ENCODE assay signal across 1 cellular context in the genomic region with DNA sequence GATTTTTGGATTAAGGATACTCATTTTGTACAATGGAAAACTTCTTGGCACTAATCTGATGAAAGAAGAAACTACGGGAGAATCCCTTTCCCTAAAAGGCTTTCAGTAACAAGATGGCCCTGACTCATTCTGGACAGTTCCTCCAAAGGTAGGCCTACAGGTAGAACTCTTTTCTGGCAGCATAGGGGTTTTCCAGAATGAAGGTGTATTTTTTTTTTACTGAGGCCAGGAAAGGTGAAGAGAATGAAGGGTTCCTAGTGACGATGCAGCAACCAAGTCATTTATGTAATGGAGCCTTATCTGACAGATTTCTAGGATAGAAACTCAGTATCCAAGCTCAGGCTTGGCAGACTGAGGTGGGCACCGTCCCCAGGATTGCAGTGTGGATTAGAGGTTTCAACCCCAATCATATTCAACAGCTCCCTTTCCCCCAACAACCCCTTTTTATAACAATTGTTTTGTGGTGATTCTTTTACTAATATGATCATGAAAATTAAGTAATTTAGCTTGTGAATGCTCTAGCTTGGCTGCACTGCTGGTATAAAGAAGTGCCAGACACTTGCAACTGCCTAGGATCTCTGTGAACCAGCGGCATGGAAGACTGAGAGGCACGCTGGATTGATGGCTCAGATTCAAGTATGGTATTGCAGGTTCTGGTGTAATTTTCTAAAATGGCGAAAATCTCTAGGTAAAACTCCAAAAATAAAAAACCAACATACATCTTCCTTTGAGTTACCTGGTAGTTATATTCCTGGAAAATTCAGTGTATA.
A peak's percentile ranks its signal among the peaks of the same experiment; 100 is the strongest.
TF ChIP-seq lines count a peak whose summit lies in the region.

No MANE protein-coding gene starts in this region.

TF ChIP-seq in HepG2, 621 proteins besides CTCF, POLR2A, EP300 and RAD21:
- no peak for TF ChIP-seq ZMAT3 (CRISPR knock-in tag; conservative IDR thresholded peaks at IDR 0.05)
- no peak for TF ChIP-seq SMAD3 (CRISPR knock-in tag; IDR thresholded peaks at IDR 0.05)
- no peak for TF ChIP-seq HNF4A (CRISPR knock-in tag; IDR thresholded peaks at IDR 0.05)
- TF ChIP-seq RARG (CRISPR knock-in tag; IDR thresholded peaks at IDR 0.05; ENCODE audit: low read depth), result no peak
- TF ChIP-seq NR1H2 (CRISPR knock-in tag; IDR thresholded peaks at IDR 0.05; ENCODE audit: borderline replicate concordance, low read depth), result no peak
- peak; percentile 70 for TF ChIP-seq ZNF7 (CRISPR knock-in tag; IDR thresholded peaks at IDR 0.05)
- no peak for TF ChIP-seq ETV6 (CRISPR knock-in tag; conservative IDR thresholded peaks at IDR 0.05)
